In the genomic region with DNA sequence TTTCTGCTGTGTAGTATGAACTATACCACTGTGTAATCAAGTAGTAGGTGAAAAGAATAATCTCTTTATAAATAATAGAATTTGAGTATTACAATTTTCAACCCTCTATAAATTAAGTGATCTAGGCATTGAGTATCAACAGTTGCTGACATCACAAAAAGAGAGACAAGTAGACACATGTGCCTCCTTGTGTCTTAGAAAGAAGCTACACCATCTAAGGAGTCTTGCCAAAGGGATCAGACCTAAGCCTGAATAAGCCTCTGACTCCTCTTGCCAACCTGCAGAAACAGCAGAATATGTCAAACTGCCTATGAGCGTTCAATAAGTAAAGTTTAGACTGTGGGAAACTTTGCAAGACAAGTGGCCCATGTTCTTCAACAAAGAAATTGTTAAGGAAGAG, we compare ENCODE assay signal across 17 cellular contexts.
"Had no signal": no experiment of that assay in that cellular context is flagged by ENCODE, and none has a peak within 500 bp of the region (broad histone marks: within the 10 kb centered on the region; RNA-seq: fewer than 3 reads in every experiment).

No MANE protein-coding gene starts in this region.

- H3K4me1 Mint-ChIP-seq: activated T-helper 17 cell treated with anti-CD3 and anti-CD28 coated beads, Interleukin-2, amount 50 U/mL, for 72 hours had no signal

- H3K36me3 ChIP-seq: left lung, sigmoid colon, spleen, thoracic aorta, upper lobe of left lung had no signal

- DNase-seq: activated CD4-positive, alpha-beta T cell treated with anti-CD3 and anti-CD28 coated beads, Interleukin-2, amount 50 U/mL, for 48 hours; activated naive CD4-positive, alpha-beta T cell; activated naive CD8-positive, alpha-beta T cell treated with anti-CD3 and anti-CD28 coated beads for 36 hours; amniotic stem cell; dermis blood vessel endothelial cell; effector memory CD4-positive, alpha-beta T cell; left lung; midbrain; nephron progenitor cell; nucleus accumbens; sigmoid colon; spleen; stimulated activated naive B cell treated with anti-CD40 and anti-IgM and Interleukin-4, amounts not matched to agents 10 μg/mL and 1 μg/mL and 100 μg/mL, for 72 hours had no signal

- H3K27ac ChIP-seq: left lung, sigmoid colon, spleen, thoracic aorta, upper lobe of left lung, VCaP had no signal

- H3K9me3 Mint-ChIP-seq: activated naive CD8-positive, alpha-beta T cell treated with anti-CD3 and anti-CD28 coated beads for 36 hours; activated T-helper 17 cell treated with anti-CD3 and anti-CD28 coated beads, Interleukin-2, amount 50 U/mL, for 72 hours; stimulated activated naive B cell treated with anti-CD40 and anti-IgM and Interleukin-4, amounts not matched to agents 10 μg/mL and 1 μg/mL and 100 μg/mL, for 72 hours had no signal

- H3K4me3 Mint-ChIP-seq: activated naive CD8-positive, alpha-beta T cell treated with anti-CD3 and anti-CD28 coated beads for 36 hours; activated T-helper 17 cell treated with anti-CD3 and anti-CD28 coated beads, Interleukin-2, amount 50 U/mL, for 72 hours; nephron progenitor cell; stimulated activated naive B cell treated with anti-CD40 and anti-IgM and Interleukin-4, amounts not matched to agents 10 μg/mL and 1 μg/mL and 100 μg/mL, for 72 hours had no signal

- H3K27me3 Mint-ChIP-seq: activated naive CD8-positive, alpha-beta T cell treated with anti-CD3 and anti-CD28 coated beads for 36 hours; stimulated activated naive B cell treated with anti-CD40 and anti-IgM and Interleukin-4, amounts not matched to agents 10 μg/mL and 1 μg/mL and 100 μg/mL, for 72 hours had no signal

- H3K36me3 Mint-ChIP-seq: activated naive CD8-positive, alpha-beta T cell treated with anti-CD3 and anti-CD28 coated beads for 36 hours had no signal

- H3K9me3 ChIP-seq: left lung, sigmoid colon, thoracic aorta, upper lobe of left lung had no signal

- H3K27ac Mint-ChIP-seq: activated naive CD8-positive, alpha-beta T cell treated with anti-CD3 and anti-CD28 coated beads for 36 hours; activated T-helper 17 cell treated with anti-CD3 and anti-CD28 coated beads, Interleukin-2, amount 50 U/mL, for 72 hours; nephron progenitor cell; stimulated activated naive B cell treated with anti-CD40 and anti-IgM and Interleukin-4, amounts not matched to agents 10 μg/mL and 1 μg/mL and 100 μg/mL, for 72 hours had no signal

- H3K4me3 ChIP-seq: left lung, sigmoid colon, spleen, thoracic aorta, upper lobe of left lung had no signal

- H3K27me3 ChIP-seq: left lung, spleen, upper lobe of left lung had no signal
